In the genomic region with DNA sequence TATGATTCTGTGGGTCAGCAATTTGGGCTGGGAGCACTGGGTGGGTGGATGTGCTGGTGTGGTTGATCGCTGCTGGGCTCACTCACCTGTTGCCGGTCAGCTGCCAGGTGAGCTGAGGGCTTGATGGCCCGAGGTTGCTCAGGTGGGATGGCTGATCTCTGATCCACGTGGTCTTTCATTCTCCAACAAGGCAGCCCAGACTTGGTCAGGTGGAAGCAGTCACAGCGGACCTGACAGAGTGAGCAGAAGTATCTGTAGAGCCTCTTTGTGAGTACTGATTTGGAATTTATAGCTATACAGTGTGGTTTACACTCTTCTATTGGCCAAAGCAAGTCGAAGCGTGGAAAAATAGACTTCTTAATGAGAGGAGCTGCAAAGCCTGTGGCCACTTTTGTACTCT, we compare ENCODE assay signal across 29 cellular contexts.
"Had no signal": no experiment of that assay in that cellular context is flagged by ENCODE, and none has a peak within 500 bp of the region (broad histone marks: within the 10 kb centered on the region; RNA-seq: fewer than 3 reads in every experiment).

No MANE protein-coding gene starts in this region.

- H3K27me3 ChIP-seq: brain microvascular endothelial cell, dorsolateral prefrontal cortex, foreskin keratinocyte had no signal

- H3K4me3 ChIP-seq: coronary artery, dorsolateral prefrontal cortex, gastrocnemius medialis, heart left ventricle had no signal

- H3K4me1 ChIP-seq: foreskin keratinocyte, gastrocnemius medialis, heart left ventricle had no signal

- H3K27ac ChIP-seq: brain microvascular endothelial cell, coronary artery, foreskin keratinocyte, gastrocnemius medialis, heart left ventricle had no signal

- H3K27ac Mint-ChIP-seq: activated CD4-positive, alpha-beta T cell treated with anti-CD3 and anti-CD28 coated beads for 36 hours; activated CD8-positive, alpha-beta T cell treated with anti-CD3 and anti-CD28 coated beads for 36 hours; activated naive CD8-positive, alpha-beta T cell; activated T-helper 17 cell treated with anti-CD3 and anti-CD28 coated beads, Interleukin-2, amount 50 U/mL, for 72 hours; dendritic cell treated with granulocyte-macrophage colony-stimulating factor and Interleukin-4, amounts not matched to agents 40 ng/mL and 50 ng/mL, for 4 days; endodermal cell had no signal

- H3K9me3 Mint-ChIP-seq: activated CD8-positive, alpha-beta T cell treated with anti-CD3 and anti-CD28 coated beads for 36 hours; activated T-cell treated with anti-CD3 and anti-CD28 coated beads, Interleukin-2, amount 50 U/mL, for 4 hours; activated T-helper 17 cell treated with anti-CD3 and anti-CD28 coated beads, Interleukin-2, amount 50 U/mL, for 72 hours; central memory CD8-positive, alpha-beta T cell; dendritic cell treated with granulocyte-macrophage colony-stimulating factor and Interleukin-4, amounts not matched to agents 40 ng/mL and 50 ng/mL, for 4 days had no signal

- ATAC-seq: activated CD4-positive, alpha-beta T cell treated with anti-CD3 and anti-CD28 coated beads for 36 hours; activated CD8-positive, alpha-beta T cell treated with anti-CD3 and anti-CD28 coated beads for 36 hours; activated T-cell treated with anti-CD3 and anti-CD28 coated beads, Interleukin-2, amount 50 U/mL, for 4 hours; activated T-helper 17 cell treated with anti-CD3 and anti-CD28 coated beads, Interleukin-2, amount 50 U/mL, for 72 hours; foreskin keratinocyte; gastrocnemius medialis; heart left ventricle had no signal

- DNase-seq: activated CD4-positive, alpha-beta T cell treated with anti-CD3 and anti-CD28 coated beads for 36 hours; activated CD4-positive, alpha-beta T cell treated with anti-CD3 and anti-CD28 coated beads, Interleukin-2, amount 50 U/mL, for 1 hour; activated CD4-positive, alpha-beta T cell treated with anti-CD3 and anti-CD28 coated beads, Interleukin-2, amount 50 U/mL, for 48 hours; activated CD4-positive, CD25-positive, alpha-beta regulatory T cell; activated CD4-positive, CD25-positive, alpha-beta regulatory T cell treated with anti-CD3 and anti-CD28 coated beads, Interleukin-2, amount 50 U/mL, for 72 hours; activated CD8-positive, alpha-beta memory T cell treated with anti-CD3 and anti-CD28 coated beads for 24 hours; activated CD8-positive, alpha-beta T cell treated with anti-CD3 and anti-CD28 coated beads for 36 hours; activated effector memory CD4-positive, alpha-beta T cell treated with Interleukin-2 at 50 U/mL for 16 hours; activated gamma-delta T cell treated with Interleukin-2 at 50 U/mL for 16 hours; activated naive CD4-positive, alpha-beta T cell treated with anti-CD3 and anti-CD28 coated beads, Interleukin-2, amount 50 U/mL, for 16 hours; activated naive CD4-positive, alpha-beta T cell treated with Interleukin-2 at 50 U/mL for 16 hours; activated T-cell treated with anti-CD3 and anti-CD28 coated beads, Interleukin-2, amount 50 U/mL, for 4 hours; amniotic stem cell; anterior cingulate cortex; brain microvascular endothelial cell; dorsolateral prefrontal cortex; effector memory CD4-positive, alpha-beta T cell; endodermal cell; erythroblast; foreskin keratinocyte; gastrocnemius medialis; glutamatergic neuron; heart left ventricle; T-helper 2 cell had no signal

- H3K4me1 Mint-ChIP-seq: activated CD4-positive, alpha-beta T cell treated with anti-CD3 and anti-CD28 coated beads for 36 hours; activated T-helper 17 cell treated with anti-CD3 and anti-CD28 coated beads, Interleukin-2, amount 50 U/mL, for 72 hours; central memory CD8-positive, alpha-beta T cell; endodermal cell had no signal

- H3K36me3 Mint-ChIP-seq: activated naive CD8-positive, alpha-beta T cell had no signal

- H3K4me3 Mint-ChIP-seq: activated CD4-positive, alpha-beta T cell treated with anti-CD3 and anti-CD28 coated beads for 36 hours; activated CD8-positive, alpha-beta T cell treated with anti-CD3 and anti-CD28 coated beads for 36 hours; activated naive CD8-positive, alpha-beta T cell; activated T-cell treated with anti-CD3 and anti-CD28 coated beads, Interleukin-2, amount 50 U/mL, for 4 hours; activated T-helper 17 cell treated with anti-CD3 and anti-CD28 coated beads, Interleukin-2, amount 50 U/mL, for 72 hours; central memory CD8-positive, alpha-beta T cell; dendritic cell treated with granulocyte-macrophage colony-stimulating factor and Interleukin-4, amounts not matched to agents 40 ng/mL and 50 ng/mL, for 4 days; endodermal cell had no signal

- H3K36me3 ChIP-seq: brain microvascular endothelial cell, gastrocnemius medialis, heart left ventricle had no signal

- H3K9me3 ChIP-seq: gastrocnemius medialis, heart left ventricle had no signal
